26 cellular contexts compared by ENCODE assay signal in the genomic region with DNA sequence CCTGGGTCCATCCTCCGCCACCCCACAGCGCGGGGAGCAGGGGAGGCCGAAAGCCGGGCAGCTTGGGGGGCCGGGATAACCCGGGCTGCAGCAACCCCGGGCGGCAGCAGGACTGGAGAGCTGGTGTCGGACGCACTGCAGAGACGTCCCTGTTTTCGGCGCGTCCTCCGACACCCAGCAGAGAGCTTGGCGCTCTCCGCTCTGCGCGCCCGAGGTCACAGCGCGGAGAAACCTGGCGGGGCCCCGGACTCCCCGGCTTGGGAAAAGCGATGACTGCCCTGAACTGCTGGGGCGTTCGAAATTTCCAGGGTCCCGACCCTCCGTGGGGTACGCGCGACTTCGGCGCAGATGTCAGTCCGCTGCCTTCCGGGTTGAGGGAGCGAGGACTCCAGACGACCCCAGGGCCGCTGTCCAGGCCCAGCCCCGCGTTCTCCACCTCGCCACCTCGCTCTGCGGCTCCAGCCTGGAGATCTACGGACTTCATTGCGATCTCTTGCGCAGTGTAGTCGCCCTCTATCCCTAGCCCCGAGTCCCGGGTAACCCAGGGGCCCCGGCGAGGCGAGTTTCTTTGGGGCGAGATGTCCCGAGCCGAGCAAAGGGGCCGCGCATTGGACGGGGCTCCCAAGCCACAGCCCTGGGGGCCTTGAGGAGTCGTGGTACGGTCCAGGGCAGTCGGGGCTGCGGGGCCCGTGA. TPM values are rescaled to one million over a fixed set of nuclear protein-coding genes. Genes with fewer than 3 reads are reported as not detected.
DNase-seq lines count a peak whose midpoint lies in the region; FAIRE-seq and TF ChIP-seq lines count a peak whose summit lies in the region.
"Had no signal": no experiment of that assay in that cellular context is flagged by ENCODE, and none has a peak within 500 bp of the region (broad histone marks: within the 10 kb centered on the region; RNA-seq: fewer than 3 reads in every experiment).

No MANE protein-coding gene starts in this region.

- H3K79me2 ChIP-seq in H9 (ENCODE audit: insufficient read depth, low read length) (no peaks in the 10 kb centered on the region), H1 (ENCODE audit: control insufficient read depth in 1 of 2, insufficient read depth in 2 of 2, low read length in 2 of 2) (no peaks in the 10 kb centered on the region)

- no peak for TF ChIP-seq EP300 in H1 (IDR thresholded peaks at IDR 0.05; ENCODE audit: borderline replicate concordance in 1 of 2, low read depth in 2 of 2, low read length in 2 of 2)

- WGBS in H9 (ENCODE audit: extremely low coverage, insufficient read length, low lambda C conversion rate): no CpG with 5 or more reads among the region's 66 CpGs
- 3% methylated on average over 48 of the region's 66 CpGs; no CpG with 5 or more reads in 1 of the 2 experiments for WGBS in H1 (ENCODE audit: extremely low coverage in 1 of 2, insufficient coverage in 1 of 2, insufficient read length in 1 of 2, insufficient replicate concordance in 2 of 2, low coverage in 1 of 2, low lambda C conversion rate in 2 of 2, missing lambda C conversion rate in 1 of 2), 2 experiments

- H3K9me3 ChIP-seq in H9 (ENCODE audit: control insufficient read depth, low read depth, low read length): no peaks in the 10 kb centered on the region
- no peaks in the 10 kb centered on the region for H3K9me3 ChIP-seq in H1 (ENCODE audit: insufficient read depth in 2 of 2, low read depth in 1 of 2, low read length in 1 of 2)
- H3K9me3 ChIP-seq: gastroesophageal sphincter, sigmoid colon had no signal

- H3K9me3 Mint-ChIP-seq in H9 (peaks cover 0 to 3% of the 10 kb centered on the region in 2 experiments; a peak in 1 of 5 replicates), progenitor cell of endocrine pancreas (ENCODE audit: low read depth) (no peaks in the 10 kb centered on the region), Calu3 (ENCODE audit: low read depth, unreplicated experiment) (no peaks in the 10 kb centered on the region)
- H3K9me3 Mint-ChIP-seq: activated naive CD4-positive, alpha-beta T cell treated with anti-CD3 and anti-CD28 coated beads, Interleukin-2, amount 50 U/mL, for 72 hours; T-helper 1 cell treated with Interleukin-12 subunit alpha and Interleukin-12 subunit beta and Interleukin-4 antibody, amounts not matched to agents 30 μg/mL and 1 μg/mL, for 36 hours had no signal

- no peak overlapping the region for H2BK20ac ChIP-seq in H9 (ENCODE audit: low read depth, low read length, poor library complexity, severe bottlenecking)
- H2BK20ac ChIP-seq in H1 (ENCODE audit: low read length): no peak overlapping the region

- H3K27ac ChIP-seq in H9 (ENCODE audit: insufficient read length, low read depth, low read length) (no peak overlapping the region), H1 (ENCODE audit: low read depth, low read length) (no peak overlapping the region)
- H3K27ac ChIP-seq: coronary artery, HL-60, sigmoid colon had no signal

- no peak overlapping the region for H2BK120ac ChIP-seq in H9 (ENCODE audit: low read depth, low read length, poor library complexity, severe bottlenecking)
- H2BK120ac ChIP-seq in H1 (replicated peaks; ENCODE audit: low read depth, low read length): no peak overlapping the region

- H3K79me1 ChIP-seq in H9 (ENCODE audit: insufficient read depth, low read depth, low read length, poor library complexity, severe bottlenecking): no peaks in the 10 kb centered on the region
- no peaks in the 10 kb centered on the region for H3K79me1 ChIP-seq in H1 (ENCODE audit: low read depth, low read length)

- H3K4me3 Mint-ChIP-seq in H9 (peak overlapping the region; percentile 62 to 81), progenitor cell of endocrine pancreas (ENCODE audit: low read depth) (peak overlapping the region; percentile 64), Calu3 (ENCODE audit: low read depth, unreplicated experiment) (no peak overlapping the region)
- H3K4me3 Mint-ChIP-seq: T-helper 1 cell treated with Interleukin-12 subunit alpha and Interleukin-12 subunit beta and Interleukin-4 antibody, amounts not matched to agents 30 μg/mL and 1 μg/mL, for 36 hours had no signal

- H3K23me2 ChIP-seq in H9 (ENCODE audit: insufficient read length, low read depth, low read length, poor library complexity, severe bottlenecking): peaks cover 21% of the 10 kb centered on the region
- H3K23me2 ChIP-seq in H1 (ENCODE audit: low read depth, low read length): peaks cover 26% of the 10 kb centered on the region; the same call in 1 of the 2 replicates

- no peak for TF ChIP-seq RAD21 in H1 (IDR thresholded peaks at IDR 0.05 in 1 of 2, conservative IDR thresholded peaks at IDR 0.05 in 1 of 2; ENCODE audit: low read depth in 2 of 2, low read length in 2 of 2)

- H2BK12ac ChIP-seq in H9 (ENCODE audit: insufficient read length, low read depth, low read length): no peak overlapping the region
- H2BK12ac ChIP-seq in H1 (ENCODE audit: low read depth, low read length): no peak overlapping the region; the same call in 1 of the 2 replicates

- H3K9ac ChIP-seq in H9 (ENCODE audit: extremely low read depth, insufficient read length, low read length) (no peak overlapping the region), H1 (replicated peaks in 1 of 4; ENCODE audit: extremely low read depth in 1 of 4, low read depth in 3 of 4, low read length in 3 of 4) (peak overlapping the region in 1 of 4 experiments; percentile 31; a peak in 1 of 7 replicates)

- H3K4ac ChIP-seq in H9 (ENCODE audit: low read depth, low read length): no peak overlapping the region
- H3K4ac ChIP-seq in H1 (replicated peaks; ENCODE audit: insufficient read length, low read depth, low read length): no peak overlapping the region

- no peak overlapping the region for H3K18ac ChIP-seq in H9 (ENCODE audit: insufficient read length, low read depth, low read length)
- no peak overlapping the region; the same call in 1 of the 2 replicates for H3K18ac ChIP-seq in H1 (ENCODE audit: extremely low read depth, low read length)

- POLR2A ChIA-PET in H1 (lab: Charles Lee; ENCODE audit: partially characterized antibody): no interaction called here

- no peak overlapping the region for H3K23ac ChIP-seq in H9 (ENCODE audit: insufficient read length, low read depth, low read length)
- no peak overlapping the region for H3K23ac ChIP-seq in H1 (ENCODE audit: insufficient read length)

- H3K36me3 ChIP-seq in H1 (ENCODE audit: control insufficient read depth in 2 of 4, insufficient read depth in 4 of 4, low read length in 3 of 4): 0 out of 8 replicates have a peak, but pooled peaks cover 0 to 3% (median 0%) of the 10 kb centered on the region in 4 experiments
- H3K36me3 ChIP-seq: gastroesophageal sphincter, sigmoid colon had no signal

- peak overlapping the region; percentile 21 to 60 (median 54) for H3K4me3 ChIP-seq in H1 (ENCODE audit: extremely low read depth in 1 of 4, insufficient read depth in 2 of 4, low read depth in 3 of 4, low read length in 4 of 4)

- H3K4me1 Mint-ChIP-seq in H9: peaks cover 20 to 33% of the 10 kb centered on the region in 2 experiments
- H3K4me1 Mint-ChIP-seq in progenitor cell of endocrine pancreas (ENCODE audit: low read depth): peaks cover 2% of the 10 kb centered on the region
- no peaks in the 10 kb centered on the region for H3K4me1 Mint-ChIP-seq in Calu3 (ENCODE audit: low read depth, unreplicated experiment)

- no peak overlapping the region for H3T11ph ChIP-seq in H9 (ENCODE audit: low read length)

- H2BK5ac ChIP-seq in H9 (ENCODE audit: insufficient read length, low read length): no peak overlapping the region
- no peak overlapping the region; the same call in 1 of the 2 replicates for H2BK5ac ChIP-seq in H1 (ENCODE audit: low read depth, low read length)

- H3K27me3 Mint-ChIP-seq in H9 (ENCODE audit: low read depth) (peaks cover 95% of the 10 kb centered on the region), progenitor cell of endocrine pancreas (peaks cover 79% of the 10 kb centered on the region), Calu3 (ENCODE audit: unreplicated experiment) (peaks cover 29% of the 10 kb centered on the region)

- intact Hi-C loops in Calu3 (cut with micrococcal nuclease; ENCODE audit: unreplicated experiment): no loop called here

- DNase-seq in H9 (peak; percentile 57), H1 (ENCODE audit: low read depth in 1 of 2, low spot score in 2 of 2) (peak in 1 of 2 experiments; percentile 81), iPS-NIHi11 (ENCODE audit: low spot score) (peak; percentile 35), progenitor cell of endocrine pancreas (ENCODE audit: low spot score, unreplicated experiment) (no peak), NCI-H146 treated with DMSO at 0.1 percent for 48 hours (lab: John Stamatoyannopoulos, UW; ENCODE audit: unreplicated experiment) (no peak), AG08395 (ENCODE audit: low spot score) (no peak), Calu3 (no peak)
- DNase-seq in effector CD8-positive, alpha-beta T cell (lab: John Stamatoyannopoulos, UW): no peak
- DNase-seq: activated CD4-positive, CD25-positive, alpha-beta regulatory T cell; activated T-cell treated with anti-CD3 and anti-CD28 coated beads, Interleukin-2, amount 50 U/mL, for 48 hours; DND-41; HCEC 1CT; KBM-7; NCI-H1048; NCI-H2081 treated with DMSO at 0.1 percent for 48 hours; SHP77; sigmoid colon; stimulated activated naive CD8-positive, alpha-beta T cell treated with anti-CD3 and anti-CD28 coated beads, Interleukin-15, Interleukin-2, amounts not matched to agents 100 U/mL and 50 U/mL, for 24 hours had no signal

- H3K14ac ChIP-seq in H9 (ENCODE audit: insufficient read depth, low read length): no peak overlapping the region
- H3K14ac ChIP-seq in H1 (ENCODE audit: insufficient read length): no peak overlapping the region

- H2AFZ ChIP-seq in H9 (ENCODE audit: low read length) (no peak overlapping the region), H1 (ENCODE audit: low read length) (peak overlapping the region; percentile 74; the same call in 1 of the 2 replicates)

- CTCF ChIA-PET in H1 (lab: Charles Lee; ENCODE audit: partially characterized antibody): no interaction called here
- CTCF ChIA-PET in Calu3 (lab: Charles Lee): no interaction called here

- H4K8ac ChIP-seq in H9 (replicated peaks; ENCODE audit: insufficient read length, low read depth, low read length) (no peak overlapping the region), H1 (ENCODE audit: extremely low read depth, insufficient read depth, low read length) (peak overlapping the region; percentile 52)

- H3K27me3 ChIP-seq in H9 (ENCODE audit: insufficient read depth, low read length) (peaks cover 46% of the 10 kb centered on the region), H1 (replicated peaks in 1 of 4; ENCODE audit: control insufficient read depth in 3 of 4, extremely low read depth in 1 of 4, insufficient read depth in 3 of 4, low read length in 3 of 4) (peaks cover 25 to 71% (median 68%) of the 10 kb centered on the region in 4 experiments)

- no TSS peak for BruUV-seq in Calu3 (replicated peaks; lab: Mats Ljungman, UMichigan)

- no peak for TF ChIP-seq POLR2A in H1 (IDR thresholded peaks at IDR 0.05; ENCODE audit: control extremely low read depth in 1 of 2, low read depth in 2 of 2, low read length in 2 of 2)

- TF ChIP-seq CTCF in H9 (conservative IDR thresholded peaks at IDR 0.05) (no peak), H1 (IDR thresholded peaks at IDR 0.05; ENCODE audit: control extremely low read depth in 1 of 3, insufficient read depth in 1 of 3, low read depth in 1 of 3, low read length in 3 of 3) (no peak), progenitor cell of endocrine pancreas (IDR thresholded peaks at IDR 0.05; ENCODE audit: unreplicated experiment) (no peak), Calu3 (IDR thresholded peaks at IDR 0.05; ENCODE audit: unreplicated experiment) (no peak)

- H3K4me1 ChIP-seq in H9 (ENCODE audit: insufficient read depth, low read length) (peaks cover 6% of the 10 kb centered on the region; the same call in 1 of the 2 replicates), H1 (replicated peaks in 1 of 4; ENCODE audit: control insufficient read depth in 3 of 4, insufficient read depth in 4 of 4, low read length in 3 of 4) (peaks cover 0 to 26% (median 13%) of the 10 kb centered on the region in 4 experiments; a peak in 6 of 7 replicates)

- FAIRE-seq in H1 (lab: Jason Lieb, UNC): no peak
- FAIRE-seq: urothelium cell line had no signal

- H2BK15ac ChIP-seq in H9 (ENCODE audit: low read depth, low read length): no peak overlapping the region
- H2BK15ac ChIP-seq in H1 (ENCODE audit: low read length): 0 out of 2 replicates have a peak overlapping the region, but pooled peaks have one; percentile 31

- H3K36me3 Mint-ChIP-seq in H9 (ENCODE audit: insufficient read depth in 1 of 3, low read depth in 3 of 3) (no peaks in the 10 kb centered on the region; a peak in 1 of 7 replicates), progenitor cell of endocrine pancreas (ENCODE audit: insufficient read depth) (no peaks in the 10 kb centered on the region), Calu3 (ENCODE audit: insufficient read depth, unreplicated experiment) (peaks cover 4% of the 10 kb centered on the region)
- H3K36me3 Mint-ChIP-seq: activated naive CD4-positive, alpha-beta T cell treated with anti-CD3 and anti-CD28 coated beads, Interleukin-2, amount 50 U/mL, for 72 hours had no signal

- H3K27ac Mint-ChIP-seq in H9: no peak overlapping the region
- no peak overlapping the region for H3K27ac Mint-ChIP-seq in progenitor cell of endocrine pancreas
- H3K27ac Mint-ChIP-seq in Calu3 (ENCODE audit: unreplicated experiment): no peak overlapping the region
- H3K27ac Mint-ChIP-seq: activated naive CD4-positive, alpha-beta T cell treated with anti-CD3 and anti-CD28 coated beads, Interleukin-2, amount 50 U/mL, for 72 hours; T-helper 1 cell treated with Interleukin-12 subunit alpha and Interleukin-12 subunit beta and Interleukin-4 antibody, amounts not matched to agents 30 μg/mL and 1 μg/mL, for 36 hours had no signal

- H3K4me2 ChIP-seq in H9 (ENCODE audit: insufficient read depth, insufficient read length, low read length) (peak overlapping the region; percentile 44), H1 (ENCODE audit: insufficient read depth in 1 of 2, low read depth in 2 of 2, low read length in 2 of 2) (peak overlapping the region; percentile 82 to 90)

- H3K56ac ChIP-seq in H9 (ENCODE audit: insufficient read length, low read depth, low read length): no peak overlapping the region
- H3K56ac ChIP-seq in H1 (replicated peaks; ENCODE audit: insufficient read length, low read depth, low read length): no peak overlapping the region

- H4K20me1 ChIP-seq in H9 (ENCODE audit: control insufficient read depth, insufficient read depth, insufficient read length) (no peaks in the 10 kb centered on the region), H1 (replicated peaks in 1 of 2; ENCODE audit: control insufficient read depth in 1 of 2, insufficient read depth in 2 of 2, low read length in 2 of 2) (peaks cover 0 to 5% of the 10 kb centered on the region in 2 experiments)

- no peak overlapping the region for H4K5ac ChIP-seq in H9 (ENCODE audit: insufficient read length, low read depth, low read length)
- H4K5ac ChIP-seq in H1 (ENCODE audit: insufficient read length, low read depth, low read length): no peak overlapping the region

- H2AK5ac ChIP-seq in H9 (ENCODE audit: insufficient read length, low read length) (no peak overlapping the region), H1 (ENCODE audit: low read depth, low read length) (no peak overlapping the region)

- H4K91ac ChIP-seq in H9 (ENCODE audit: insufficient read length, low read depth, low read length) (no peak overlapping the region), H1 (replicated peaks; ENCODE audit: insufficient read length, low read length) (peak overlapping the region; percentile 26)

RNA-seq across cellular contexts. Expression of a gene that starts 0.6 kb away (rescaled TPM):
- total RNA-seq in H9 (2021) (0.29 and 0.42 TPM in 2 replicates), progenitor cell of endocrine pancreas (1.7 and 4.7 TPM in 2 replicates), Calu3 (2022) (not detected in 2 replicates)
- total RNA-seq in H1 (2021; fragmentation: NEBNext Ultra II Directional; extraction: Animal tissue kit (Norgen Biotek cat#: 25700)): 1.0 and 1.4 TPM in 2 replicates
- polyA plus RNA-seq in H1 (2011; rRNA removed): 1.0 and 1.9 TPM in 2 replicates
- 1.6 TPM for polyA plus RNA-seq in H1 (2011; cell fraction: cytosol; rRNA removed)
- polyA plus RNA-seq in H1 (2011; cell fraction: nucleus; rRNA removed): 1.5 TPM
- 1.3 to 2.2 TPM (median 1.8 TPM) in 4 replicates for polyA plus RNA-seq in H1 (2012, experiment 1 of 2)
- 0.89 TPM for polyA plus RNA-seq in H1 (2012, experiment 2 of 2)
- polyA plus RNA-seq in H1 (2013, experiment 1 of 2): 0.18 TPM
- 0.15 TPM for polyA plus RNA-seq in H1 (2013, experiment 2 of 2)
- 0.44 and 0.50 TPM in 2 replicates for polyA minus RNA-seq in H1 (2011; rRNA and poly(A)+ RNA removed)
- 0.81 TPM for polyA minus RNA-seq in H1 (2011; cell fraction: cytosol; rRNA and poly(A)+ RNA removed)
- polyA minus RNA-seq in H1 (2011; cell fraction: nucleus; rRNA and poly(A)+ RNA removed): 2.5 TPM
- total RNA-seq: activated naive CD4-positive, alpha-beta T cell treated with anti-CD3 and anti-CD28 coated beads, Interleukin-2, amount 50 U/mL, for 72 hours; epithelial cell of proximal tubule; osteocyte had no signal

Comparison
In these comparisons a context has a peak if more than half of its experiments do, and no peak if none do; other contexts are left out.
1. DNase-seq: peak in H9 (single experiment) and iPS-NIHi11 (single experiment); none in progenitor cell of endocrine pancreas (single experiment), NCI-H146 treated with DMSO at 0.1 percent for 48 hours (single experiment), AG08395 (single experiment), effector CD8-positive, alpha-beta T cell (single experiment) and Calu3 (single experiment).